17 cellular contexts compared by ENCODE assay signal in genomic region chr4:140740422-140740821, GRCh38. TPM values are rescaled to one million over a fixed set of nuclear protein-coding genes. Genes with fewer than 3 reads are reported as not detected.
A peak's percentile ranks its signal among the peaks of the same experiment; 100 is the strongest.
DNase-seq lines count a peak whose midpoint lies in the region; ATAC-seq, FAIRE-seq and TF ChIP-seq lines count a peak whose summit lies in the region.
"Had no signal": no experiment of that assay in that cellular context is flagged by ENCODE, and none has a peak within 500 bp of the region (broad histone marks: within the 10 kb centered on the region; RNA-seq: fewer than 3 reads in every experiment).

No MANE protein-coding gene starts in this region.

- no peak overlapping the region for H2BK15ac ChIP-seq in mesenchymal stem cell (ENCODE audit: low read depth, poor library complexity, severe bottlenecking)

- H3K27ac ChIP-seq in mesenchymal stem cell (ENCODE audit: low read length, poor library complexity, severe bottlenecking) (peak overlapping the region; percentile 22), smooth muscle cell (ENCODE audit: low read depth) (peak overlapping the region; percentile 94)
- H3K27ac ChIP-seq: BLaER1 had no signal

- no peak overlapping the region for H3K14ac ChIP-seq in mesenchymal stem cell (ENCODE audit: low read length in 2 of 2)

- POLR2A ChIA-PET in activated B cell treated with CpG ODN at 0.5 μM for 24 hours (lab: Charles Lee): interaction anchor here (0.5 to 5.8 kb wide), 5 partner anchors 13 to 61 kb away, joined by 3 to 70 read pairs (median 10); partner anchors contain the start of gene TBC1D9

- no peak overlapping the region for H3K4me3 Mint-ChIP-seq in activated B cell treated with CpG ODN at 0.5 μM for 24 hours
- H3K4me3 Mint-ChIP-seq: CD8-positive, alpha-beta memory T cell; HFFc6 had no signal

- intact Hi-C loops in activated B cell treated with CpG ODN at 0.5 μM for 24 hours (cut with micrococcal nuclease): loop anchor here (5.0 kb wide), 2 partner anchors 33 to 68 kb away; no protein-coding TSS in a partner anchor

- H3K36me3 ChIP-seq in mesenchymal stem cell (ENCODE audit: control insufficient read depth in 1 of 2, insufficient read depth in 2 of 2, low read depth in 1 of 2, low read length in 2 of 2) (no peaks in the 10 kb centered on the region), smooth muscle cell (ENCODE audit: low read depth) (no peaks in the 10 kb centered on the region)
- H3K36me3 ChIP-seq: BLaER1 had no signal

- H3K9me3 ChIP-seq in mesenchymal stem cell (ENCODE audit: control insufficient read depth, low read length) (no peaks in the 10 kb centered on the region), smooth muscle cell (replicated peaks; ENCODE audit: low read depth) (no peaks in the 10 kb centered on the region)
- H3K9me3 ChIP-seq: BLaER1 had no signal

- ATAC-seq in activated B cell treated with CpG ODN at 0.5 μM for 24 hours (ENCODE audit: low read depth) (no peak), left lobe of liver (no peak), HG03175 (IDR thresholded peaks at IDR 0.05; ENCODE audit: unreplicated experiment) (no peak)

- H2BK12ac ChIP-seq in mesenchymal stem cell (ENCODE audit: low read length in 2 of 2): no peak overlapping the region

- 28% methylated on average over 1 of the region's 1 CpG for WGBS in mesenchymal stem cell
- 41% methylated on average over 1 of the region's 1 CpG for WGBS in smooth muscle cell (ENCODE audit: low lambda C conversion rate)

- no peak overlapping the region for H2AK5ac ChIP-seq in mesenchymal stem cell (ENCODE audit: low read length, severe bottlenecking)

- no peaks in the 10 kb centered on the region for H3K27me3 ChIP-seq in mesenchymal stem cell (ENCODE audit: control insufficient read depth in 1 of 2, insufficient read depth in 1 of 2, low read length in 2 of 2)
- H3K27me3 ChIP-seq in smooth muscle cell (ENCODE audit: low read depth): no peaks in the 10 kb centered on the region
- H3K27me3 ChIP-seq: BLaER1 had no signal

- H3K4ac ChIP-seq in mesenchymal stem cell (ENCODE audit: low read depth in 1 of 2, low read length in 2 of 2): no peak overlapping the region

- no peak overlapping the region for H3K18ac ChIP-seq in mesenchymal stem cell (ENCODE audit: low read depth in 1 of 2, low read length in 2 of 2)

- H3K4me1 Mint-ChIP-seq in activated B cell treated with CpG ODN at 0.5 μM for 24 hours: peaks cover 95% of the 10 kb centered on the region
- H3K4me1 Mint-ChIP-seq: CD8-positive, alpha-beta memory T cell had no signal

- H3F3A ChIP-seq in smooth muscle cell (ENCODE audit: low read depth): peaks cover 5% of the 10 kb centered on the region

- peaks cover 59% of the 10 kb centered on the region for H4K20me1 ChIP-seq in smooth muscle cell (ENCODE audit: low read depth)
- H4K20me1 ChIP-seq: BLaER1 had no signal

- no peak overlapping the region for H4K91ac ChIP-seq in mesenchymal stem cell (ENCODE audit: low read length)

- no peak overlapping the region for H2BK5ac ChIP-seq in mesenchymal stem cell (ENCODE audit: low read depth, low read length, poor library complexity, severe bottlenecking)

- no peak overlapping the region for H4K8ac ChIP-seq in mesenchymal stem cell (ENCODE audit: low read length)

- no peak overlapping the region for H3K9ac ChIP-seq in mesenchymal stem cell (ENCODE audit: low read length)
- H3K9ac ChIP-seq in smooth muscle cell (ENCODE audit: low read depth): peak overlapping the region; percentile 21
- H3K9ac ChIP-seq: BLaER1 had no signal

- TF ChIP-seq CTCF in activated B cell treated with CpG ODN at 0.5 μM for 24 hours (IDR thresholded peaks at IDR 0.05) (no peak), smooth muscle cell (IDR thresholded peaks at IDR 0.05; ENCODE audit: borderline replicate concordance, insufficient read depth, poor library complexity, severe bottlenecking) (no peak)

- H3K4me1 ChIP-seq in mesenchymal stem cell (ENCODE audit: control insufficient read depth, insufficient read depth, low read depth, low read length) (peaks cover 11% of the 10 kb centered on the region), smooth muscle cell (ENCODE audit: low read depth) (peaks cover 21% of the 10 kb centered on the region)
- H3K4me1 ChIP-seq: BLaER1 had no signal

- no peak overlapping the region for H2BK120ac ChIP-seq in mesenchymal stem cell (ENCODE audit: low read depth, low read length)

- H2AFZ ChIP-seq in mesenchymal stem cell (ENCODE audit: low read depth, low read length) (no peak overlapping the region), smooth muscle cell (ENCODE audit: low read depth) (no peak overlapping the region)

- DNase-seq in H4 (ENCODE audit: low spot score): peak; percentile 19
- no peak for DNase-seq in activated B cell treated with CpG ODN at 0.5 μM for 24 hours
- peak; percentile 47 for DNase-seq in mesenchymal stem cell
- no peak for DNase-seq in smooth muscle cell (lab: John Stamatoyannopoulos, UW; ENCODE audit: unreplicated experiment)
- DNase-seq in NCI-H2227 treated with DMSO at 0.1 percent for 48 hours (lab: John Stamatoyannopoulos, UW): no peak
- DNase-seq in frontal cortex (ENCODE audit: low spot score in 2 of 2): no peak
- no peak for DNase-seq in left lobe of liver (ENCODE audit: low spot score)
- DNase-seq: CD8-positive, alpha-beta memory T cell; GOT3; HFFc6; MM.1S; NCI-H1105 treated with DMSO at 0.1 percent for 48 hours; NCI-H187; NCI-H446 treated with DMSO at 0.1 percent for 48 hours; SIG-M5 had no signal

- no peak overlapping the region for H3K23ac ChIP-seq in mesenchymal stem cell (ENCODE audit: low read length in 2 of 2)

- H3K36me3 Mint-ChIP-seq in activated B cell treated with CpG ODN at 0.5 μM for 24 hours (ENCODE audit: low read depth): peaks cover 17% of the 10 kb centered on the region
- H3K36me3 Mint-ChIP-seq: CD8-positive, alpha-beta memory T cell had no signal

- H3K27me3 Mint-ChIP-seq in activated B cell treated with CpG ODN at 0.5 μM for 24 hours: no peaks in the 10 kb centered on the region

- no peak overlapping the region for H3K4me3 ChIP-seq in mesenchymal stem cell (ENCODE audit: insufficient read depth in 1 of 2, low read depth in 1 of 2, low read length in 2 of 2)
- H3K4me3 ChIP-seq in smooth muscle cell: no peak overlapping the region
- H3K4me3 ChIP-seq: BLaER1 had no signal

- H3K79me2 ChIP-seq in smooth muscle cell (ENCODE audit: low read depth): peaks cover 63% of the 10 kb centered on the region

- peaks cover 17% of the 10 kb centered on the region for H3K79me1 ChIP-seq in mesenchymal stem cell (replicated peaks; ENCODE audit: low read length, poor library complexity, severe bottlenecking)

- H3K9me3 Mint-ChIP-seq in activated B cell treated with CpG ODN at 0.5 μM for 24 hours: no peaks in the 10 kb centered on the region
- H3K9me3 Mint-ChIP-seq: HFFc6 had no signal

- CTCF ChIA-PET in activated B cell treated with CpG ODN at 0.5 μM for 24 hours (lab: Charles Lee): no interaction called here

- FAIRE-seq in frontal cortex (lab: Jason Lieb, UNC): no peak

- H3K4me2 ChIP-seq in mesenchymal stem cell (ENCODE audit: low read length, poor library complexity, severe bottlenecking) (no peak overlapping the region), smooth muscle cell (peak overlapping the region; percentile 16)
- H3K4me2 ChIP-seq: BLaER1 had no signal

- H3K27ac Mint-ChIP-seq in activated B cell treated with CpG ODN at 0.5 μM for 24 hours: peak overlapping the region; percentile 97
- H3K27ac Mint-ChIP-seq: HFFc6 had no signal

RNA-seq across cellular contexts. Expression of gene TBC1D9, which starts 15.8 kb away (rescaled TPM):
- 11.8 and 12.9 TPM in 2 replicates for total RNA-seq in H4 (2014; rRNA removed; shearing (Covaris generic))
- total RNA-seq in activated B cell treated with CpG ODN at 0.5 μM for 24 hours (37.9 and 46.0 TPM in 2 replicates), smooth muscle cell (31.0 and 39.5 TPM in 2 replicates), frontal cortex (68.1 TPM), left lobe of liver (7.5 TPM)
- polyA plus RNA-seq in mesenchymal stem cell (2013, experiment 1 of 2): 12.6 TPM
- polyA plus RNA-seq in mesenchymal stem cell (2013, experiment 2 of 2): 12.3 TPM
- polyA plus RNA-seq in smooth muscle cell: 9.1 and 13.2 TPM in 2 replicates
- polyA plus RNA-seq: CD8-positive, alpha-beta memory T cell had no signal

Comparison
In these comparisons a context has a peak if more than half of its experiments do, and no peak if none do; other contexts are left out.
1. DNase-seq: peak in H4 (single experiment) and mesenchymal stem cell (single experiment); none in activated B cell treated with CpG ODN at 0.5 μM for 24 hours (single experiment), smooth muscle cell (single experiment), NCI-H2227 treated with DMSO at 0.1 percent for 48 hours (single experiment), frontal cortex (0 of 2) and left lobe of liver (single experiment).